ENCODE assay signal across 30 cellular contexts in genomic region chr20:45283529-45284065, GRCh38. TPM values are rescaled to one million over a fixed set of nuclear protein-coding genes. Genes with fewer than 3 reads are reported as not detected.
DNase-seq lines count a peak whose midpoint lies in the region; ATAC-seq and TF ChIP-seq lines count a peak whose summit lies in the region.
"Had no signal": no experiment of that assay in that cellular context is flagged by ENCODE, and none has a peak within 500 bp of the region (broad histone marks: within the 10 kb centered on the region; RNA-seq: fewer than 3 reads in every experiment).

No MANE protein-coding gene starts in this region.

- TF ChIP-seq CTCF in epithelial cell of esophagus (IDR thresholded peaks at IDR 0.05; ENCODE audit: insufficient read depth, low read depth, low read length, missing control alignments) = no peak
- TF ChIP-seq CTCF in A673 (conservative IDR thresholded peaks at IDR 0.05; ENCODE audit: low read depth, low read length) = no peak

- peaks cover 10 to 42% (median 34%) of the 10 kb centered on the region in 5 donors for H3K27me3 Mint-ChIP-seq in naive thymus-derived CD4-positive, alpha-beta T cell

- CTCF ChIA-PET in naive thymus-derived CD4-positive, alpha-beta T cell (lab: Charles Lee) = no interaction called here
- CTCF ChIA-PET in A673 (lab: Charles Lee) = no interaction called here

- no peaks in the 10 kb centered on the region for H3K27me3 ChIP-seq in naive thymus-derived CD4-positive, alpha-beta T cell (ENCODE audit: control insufficient read depth in 2 of 2, insufficient read depth in 2 of 2, low read length in 2 of 2)
- H3K27me3 ChIP-seq in A673 (replicated peaks; ENCODE audit: insufficient read depth, low read depth, low read length, poor library complexity) = no peaks in the 10 kb centered on the region
- H3K27me3 ChIP-seq in SJCRH30 = peaks cover 22% of the 10 kb centered on the region

- H3K4me3 Mint-ChIP-seq in naive thymus-derived CD4-positive, alpha-beta T cell = no peak overlapping the region
- H3K4me3 Mint-ChIP-seq: activated CD4-positive, alpha-beta T cell treated with anti-CD3 and anti-CD28 coated beads for 36 hours; activated T-cell treated with anti-CD3 and anti-CD28 coated beads, Interleukin-2, amount 50 U/mL, for 4 hours; brain had no signal

- intact Hi-C loops in naive thymus-derived CD4-positive, alpha-beta T cell (cut with micrococcal nuclease) = no loop called here
- intact Hi-C loops in A673 (cut with micrococcal nuclease; ENCODE audit: unreplicated experiment) = no loop called here

- no peaks in the 10 kb centered on the region for H3K9me3 ChIP-seq in naive thymus-derived CD4-positive, alpha-beta T cell (ENCODE audit: control insufficient read depth in 2 of 3, low read length in 3 of 3)
- H3K9me3 ChIP-seq in A673 (ENCODE audit: low read depth, low read length, poor library complexity, severe bottlenecking) (no peaks in the 10 kb centered on the region), SJCRH30 (replicated peaks) (no peaks in the 10 kb centered on the region)
- H3K9me3 ChIP-seq: adrenal gland, lower lobe of right lung, SJSA1 had no signal

- H3K4me1 ChIP-seq in naive thymus-derived CD4-positive, alpha-beta T cell (ENCODE audit: control insufficient read depth in 2 of 2, insufficient read depth in 2 of 2, low read length in 2 of 2) = no peaks in the 10 kb centered on the region
- H3K4me1 ChIP-seq in A673 (ENCODE audit: insufficient read depth, low read length, poor library complexity, severe bottlenecking) (no peaks in the 10 kb centered on the region), SJCRH30 (no peaks in the 10 kb centered on the region)
- H3K4me1 ChIP-seq: adrenal gland, lower lobe of right lung, SJSA1 had no signal

- DNase-seq in AG20443 (ENCODE audit: low spot score) = peak; percentile 24
- peak; percentile 17 for DNase-seq in M059J (ENCODE audit: low read depth)
- DNase-seq in epithelial cell of esophagus (ENCODE audit: low read depth) = peak; percentile 82
- DNase-seq in naive thymus-derived CD4-positive, alpha-beta T cell = no peak
- no peak for DNase-seq in UCSD-AML1 (lab: John Stamatoyannopoulos, UW; ENCODE audit: unreplicated experiment)
- no peak for DNase-seq in A673 (ENCODE audit: low spot score)
- DNase-seq in SJCRH30 = no peak
- DNase-seq: ACHN; activated CD4-positive, alpha-beta T cell treated with anti-CD3 and anti-CD28 coated beads for 36 hours; activated CD8-positive, alpha-beta memory T cell treated with anti-CD3 and anti-CD28 coated beads for 24 hours; activated T-cell treated with anti-CD3 and anti-CD28 coated beads, Interleukin-2, amount 50 U/mL, for 4 hours; adrenal gland; C1 segment of cervical spinal cord; Calu3; effector memory CD4-positive, alpha-beta T cell; lower lobe of right lung; NCI-H1694; NCI-H2171; NCI-H510A treated with DMSO at 0.1 percent for 48 hours; NK-92 treated with Interleukin-12 subunit alpha and Interleukin-12 subunit beta, amount 100 ng/mL, for 24 hours; substantia nigra; T-helper 1 cell had no signal

- peaks cover 0 to 2% (median 0%) of the 10 kb centered on the region in 7 donors for H3K4me1 Mint-ChIP-seq in naive thymus-derived CD4-positive, alpha-beta T cell
- H3K4me1 Mint-ChIP-seq: activated CD4-positive, alpha-beta T cell treated with anti-CD3 and anti-CD28 coated beads for 36 hours; brain had no signal

- POLR2A ChIA-PET in naive thymus-derived CD4-positive, alpha-beta T cell (lab: Charles Lee) = interaction anchor here (0.8 kb wide), 1 partner anchor 908 kb away, joined by 4 read pairs; no protein-coding TSS in a partner anchor
- POLR2A ChIA-PET in A673 (lab: Charles Lee; ENCODE audit: low non-redundant PET) = no interaction called here

- H3K27ac Mint-ChIP-seq in naive thymus-derived CD4-positive, alpha-beta T cell = no peak overlapping the region
- H3K27ac Mint-ChIP-seq: activated CD4-positive, alpha-beta T cell treated with anti-CD3 and anti-CD28 coated beads for 36 hours had no signal

- BruUV-seq in A673 (replicated peaks; lab: Mats Ljungman, UMichigan) = no TSS peak

- no peak overlapping the region for H3K27ac ChIP-seq in naive thymus-derived CD4-positive, alpha-beta T cell (ENCODE audit: low read depth, low read length)
- no peak overlapping the region for H3K27ac ChIP-seq in A673 (ENCODE audit: low read depth, low read length, poor library complexity, severe bottlenecking)
- H3K27ac ChIP-seq in SJCRH30 = no peak overlapping the region
- H3K27ac ChIP-seq: adrenal gland, lower lobe of right lung, SJSA1 had no signal

- H3K4me3 ChIP-seq in epithelial cell of esophagus (ENCODE audit: low read length) (no peak overlapping the region), A673 (ENCODE audit: low read depth, low read length, poor library complexity, severe bottlenecking) (no peak overlapping the region), SJCRH30 (no peak overlapping the region)
- no peak overlapping the region for H3K4me3 ChIP-seq in naive thymus-derived CD4-positive, alpha-beta T cell (ENCODE audit: low read length)
- H3K4me3 ChIP-seq: adrenal gland, lower lobe of right lung, SJSA1, skin epidermis had no signal

- peaks cover 0 to 3% (median 0%) of the 10 kb centered on the region in 5 donors for H3K36me3 Mint-ChIP-seq in naive thymus-derived CD4-positive, alpha-beta T cell
- H3K36me3 Mint-ChIP-seq: brain had no signal

- peaks cover 0 to 2% (median 0%) of the 10 kb centered on the region in 11 donors for H3K9me3 Mint-ChIP-seq in naive thymus-derived CD4-positive, alpha-beta T cell
- H3K9me3 Mint-ChIP-seq: activated T-cell treated with anti-CD3 and anti-CD28 coated beads, Interleukin-2, amount 50 U/mL, for 4 hours had no signal

- peak; percentile 26 for ATAC-seq in naive thymus-derived CD4-positive, alpha-beta T cell
- ATAC-seq in HG03342 (IDR thresholded peaks at IDR 0.05; ENCODE audit: unreplicated experiment) = no peak
- ATAC-seq: activated CD4-positive, alpha-beta T cell treated with anti-CD3 and anti-CD28 coated beads for 36 hours; lower lobe of right lung; Panc1 had no signal

- H3K36me3 ChIP-seq in naive thymus-derived CD4-positive, alpha-beta T cell (ENCODE audit: control insufficient read depth in 2 of 3, insufficient read depth in 3 of 3, low read length in 3 of 3) = no peaks in the 10 kb centered on the region
- H3K36me3 ChIP-seq in A673 (ENCODE audit: insufficient read depth, low read length, poor library complexity, severe bottlenecking) (no peaks in the 10 kb centered on the region), SJCRH30 (no peaks in the 10 kb centered on the region)
- H3K36me3 ChIP-seq: adrenal gland, lower lobe of right lung, SJSA1 had no signal

RNA-seq across cellular contexts. Expression of gene RBPJL, which starts 23.0 kb away (rescaled TPM):
- not detected in 2 replicates for total RNA-seq in M059J (2014; rRNA removed; shearing (Covaris generic))
- total RNA-seq in naive thymus-derived CD4-positive, alpha-beta T cell = not detected
- not detected for polyA plus RNA-seq in naive thymus-derived CD4-positive, alpha-beta T cell
- total RNA-seq in A673 (2021) = not detected in 2 replicates
- not detected in 2 replicates for total RNA-seq in SJCRH30 (2014; rRNA removed; shearing (Covaris generic))
- total RNA-seq: activated CD4-positive, alpha-beta T cell treated with anti-CD3 and anti-CD28 coated beads for 36 hours; adrenal gland; Calu3; HT-29; lower lobe of right lung; SJSA1; urinary bladder had no signal
- polyA plus RNA-seq: keratinocyte, urinary bladder had no signal

RNA-seq across cellular contexts. Expression of gene MATN4, which starts 24.5 kb away (rescaled TPM):
- total RNA-seq in M059J (2014; rRNA removed; shearing (Covaris generic)) = not detected in 2 replicates
- 1 to 10 TPM in 1 of 5 experiments, not detected in 4; 2.3 TPM for total RNA-seq in naive thymus-derived CD4-positive, alpha-beta T cell
- not detected for polyA plus RNA-seq in naive thymus-derived CD4-positive, alpha-beta T cell
- total RNA-seq in A673 (2021) = 0.28 and 0.31 TPM in 2 replicates
- total RNA-seq in SJCRH30 (2014; rRNA removed; shearing (Covaris generic)) = 0.18 TPM in 1 of 2 replicates, not detected in the other
- total RNA-seq: lower lobe of right lung, SJSA1 had no signal
- polyA plus RNA-seq: keratinocyte had no signal

RNA-seq across cellular contexts. Expression of gene SLPI, which starts 29.2 kb away (rescaled TPM):
- total RNA-seq in M059J (2014; rRNA removed; shearing (Covaris generic)) = 0.30 TPM in 1 of 2 replicates, not detected in the other
- under 1 TPM in 1 of 5 experiments, not detected in 4; 0.96 TPM for total RNA-seq in naive thymus-derived CD4-positive, alpha-beta T cell
- not detected for polyA plus RNA-seq in naive thymus-derived CD4-positive, alpha-beta T cell
- total RNA-seq in A673 (2021) = not detected in 2 replicates
- total RNA-seq in SJCRH30 (2014; rRNA removed; shearing (Covaris generic)) = not detected in 2 replicates
- total RNA-seq: activated CD4-positive, alpha-beta T cell treated with anti-CD3 and anti-CD28 coated beads for 36 hours; SJSA1 had no signal

Comparison
In these comparisons a context has a peak if more than half of its experiments do, and no peak if none do; other contexts are left out.
1. DNase-seq: peak in AG20443 (single experiment), M059J (single experiment) and epithelial cell of esophagus (single experiment); none in naive thymus-derived CD4-positive, alpha-beta T cell (0 of 9), UCSD-AML1 (single experiment), A673 (single experiment) and SJCRH30 (0 of 2).